34 cellular contexts compared by ENCODE assay signal in the genomic region with DNA sequence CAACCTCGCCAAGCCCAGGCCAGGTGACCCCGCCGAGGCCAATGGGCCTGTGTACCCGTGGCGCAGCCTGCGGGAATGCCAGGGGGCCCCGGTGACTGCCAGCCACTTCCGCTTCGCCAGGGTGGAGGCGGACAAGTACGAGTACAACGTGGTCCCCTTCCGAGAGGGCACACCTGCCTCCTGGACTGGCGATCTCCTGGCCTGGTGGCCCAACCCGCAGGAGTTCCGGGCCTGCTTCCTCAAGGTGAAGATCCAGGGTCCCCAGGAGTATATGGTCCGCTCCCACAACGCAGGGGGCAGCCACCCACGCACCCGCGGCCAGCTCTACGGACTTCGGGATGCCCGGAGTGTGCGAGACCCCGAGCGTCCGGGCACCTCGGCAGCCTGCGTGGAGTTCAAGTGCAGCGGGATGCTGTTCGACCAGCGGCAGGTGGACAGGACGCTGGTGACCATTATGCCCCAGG. TPM values are rescaled to one million over a fixed set of nuclear protein-coding genes. Genes with fewer than 3 reads are reported as not detected.
"Had no signal": no experiment of that assay in that cellular context is flagged by ENCODE, and none has a peak within 500 bp of the region (broad histone marks: within the 10 kb centered on the region; RNA-seq: fewer than 3 reads in every experiment).

No MANE protein-coding gene starts in this region.

- FAIRE-seq: frontal cortex had no signal

- H3K27me3 ChIP-seq: cardiac muscle cell had no signal

- H3K36me3 Mint-ChIP-seq: activated naive CD8-positive, alpha-beta T cell; brain had no signal

- H3K4me3 Mint-ChIP-seq: activated B cell treated with CpG ODN at 0.5 μM for 24 hours; activated CD8-positive, alpha-beta T cell treated with anti-CD3 and anti-CD28 coated beads for 36 hours; activated naive CD8-positive, alpha-beta T cell; activated T-cell treated with anti-CD3 and anti-CD28 coated beads, Interleukin-2, amount 50 U/mL, for 4 hours; activated T-helper 17 cell treated with anti-CD3 and anti-CD28 coated beads, Interleukin-2, amount 50 U/mL, for 72 hours; brain; dendritic cell treated with granulocyte-macrophage colony-stimulating factor and Interleukin-4, amounts not matched to agents 40 ng/mL and 50 ng/mL, for 4 days; endodermal cell; T-helper 17 cell; T-helper 2 cell treated with Interferon-gamma antibody and Interleukin-4, amounts not matched to agents 5 μg/mL and 100 μg/mL, for 36 hours had no signal

- DNase-seq: activated B cell treated with CpG ODN at 0.5 μM for 24 hours; activated CD4-positive, alpha-beta T cell treated with anti-CD3 and anti-CD28 coated beads for 48 hours; activated CD4-positive, alpha-beta T cell treated with anti-CD3 and anti-CD28 coated beads, Interleukin-2, amount 50 U/mL, for 1 hour; activated CD4-positive, alpha-beta T cell treated with anti-CD3 and anti-CD28 coated beads, Interleukin-2, amount 50 U/mL, for 48 hours; activated CD8-positive, alpha-beta memory T cell treated with anti-CD3 and anti-CD28 coated beads for 24 hours; activated CD8-positive, alpha-beta T cell treated with anti-CD3 and anti-CD28 coated beads for 36 hours; activated effector memory CD4-positive, alpha-beta T cell treated with Interleukin-2 at 50 U/mL for 16 hours; activated gamma-delta T cell treated with Interleukin-2 at 50 U/mL for 16 hours; activated naive CD4-positive, alpha-beta T cell treated with anti-CD3 and anti-CD28 coated beads, Interleukin-2, amount 50 U/mL, for 16 hours; activated naive CD4-positive, alpha-beta T cell treated with Interleukin-2 at 50 U/mL for 16 hours; activated T-cell treated with anti-CD3 and anti-CD28 coated beads, Interleukin-2, amount 50 U/mL, for 4 hours; central memory CD4-positive, alpha-beta T cell; cerebellar nuclear complex; dorsolateral prefrontal cortex; effector memory CD4-positive, alpha-beta T cell; endodermal cell; foreskin fibroblast; head of caudate nucleus; T-helper 1 cell; T-helper 17 cell; T1000; WERI-Rb-1 had no signal

- H3K4me1 Mint-ChIP-seq: activated T-helper 17 cell treated with anti-CD3 and anti-CD28 coated beads, Interleukin-2, amount 50 U/mL, for 72 hours; endodermal cell had no signal

- H3K27me3 Mint-ChIP-seq: activated CD8-positive, alpha-beta T cell treated with anti-CD3 and anti-CD28 coated beads for 36 hours; activated naive CD8-positive, alpha-beta T cell; activated T-helper 17 cell treated with anti-CD3 and anti-CD28 coated beads, Interleukin-2, amount 50 U/mL, for 72 hours; T-helper 17 cell had no signal

- H3K4me3 ChIP-seq: ascending aorta, breast epithelium, cardiac muscle cell, coronary artery, dorsolateral prefrontal cortex had no signal

- H3K27ac Mint-ChIP-seq: activated B cell treated with CpG ODN at 0.5 μM for 24 hours; activated CD8-positive, alpha-beta T cell treated with anti-CD3 and anti-CD28 coated beads for 36 hours; activated naive CD8-positive, alpha-beta T cell; activated T-helper 17 cell treated with anti-CD3 and anti-CD28 coated beads, Interleukin-2, amount 50 U/mL, for 72 hours; brain; dendritic cell treated with granulocyte-macrophage colony-stimulating factor and Interleukin-4, amounts not matched to agents 40 ng/mL and 50 ng/mL, for 4 days; endodermal cell; T-helper 17 cell; T-helper 2 cell treated with Interferon-gamma antibody and Interleukin-4, amounts not matched to agents 5 μg/mL and 100 μg/mL, for 36 hours had no signal

- H3K9me3 Mint-ChIP-seq: activated B cell treated with CpG ODN at 0.5 μM for 24 hours; activated CD8-positive, alpha-beta T cell treated with anti-CD3 and anti-CD28 coated beads for 36 hours; activated T-cell treated with anti-CD3 and anti-CD28 coated beads, Interleukin-2, amount 50 U/mL, for 4 hours; activated T-helper 17 cell treated with anti-CD3 and anti-CD28 coated beads, Interleukin-2, amount 50 U/mL, for 72 hours; dendritic cell treated with granulocyte-macrophage colony-stimulating factor and Interleukin-4, amounts not matched to agents 40 ng/mL and 50 ng/mL, for 4 days; endodermal cell; T-helper 2 cell treated with Interferon-gamma antibody and Interleukin-4, amounts not matched to agents 5 μg/mL and 100 μg/mL, for 36 hours had no signal

- H3K27ac ChIP-seq: ascending aorta, breast epithelium, cardiac muscle cell, coronary artery, dorsolateral prefrontal cortex, WERI-Rb-1 had no signal

- H3K36me3 ChIP-seq: ascending aorta, breast epithelium, cardiac muscle cell, WERI-Rb-1 had no signal

- H3K9me3 ChIP-seq: ascending aorta had no signal

- ATAC-seq: activated CD4-positive, CD25-positive, alpha-beta regulatory T cell treated with anti-CD3 and anti-CD28 coated beads, Interleukin-2, amount 50 U/mL, for 24 hours; activated CD8-positive, alpha-beta T cell treated with anti-CD3 and anti-CD28 coated beads for 36 hours; activated T-cell treated with anti-CD3 and anti-CD28 coated beads, Interleukin-2, amount 50 U/mL, for 4 hours; activated T-helper 17 cell treated with anti-CD3 and anti-CD28 coated beads, Interleukin-2, amount 50 U/mL, for 72 hours; esophagus mucosa; T-helper 17 cell had no signal

RNA-seq across cellular contexts. Expression of gene CILP2, which starts 7.1 kb away (rescaled TPM):
- total RNA-seq: ascending aorta, esophagus mucosa had no signal

RNA-seq across cellular contexts. Expression of gene TSSK6, which starts 29.8 kb away (rescaled TPM):
- total RNA-seq: ascending aorta had no signal
